27 cellular contexts compared by ENCODE assay signal in genomic region chr5:28855631-28856030, GRCh38.
"Had no signal": no experiment of that assay in that cellular context is flagged by ENCODE, and none has a peak within 500 bp of the region (broad histone marks: within the 10 kb centered on the region; RNA-seq: fewer than 3 reads in every experiment).

No MANE protein-coding gene starts in this region.

- H3K9me3 ChIP-seq: body of pancreas, gastrocnemius medialis, ovary, right lobe of liver, testis, transverse colon had no signal

- H3K4me1 Mint-ChIP-seq: activated CD8-positive, alpha-beta memory T cell treated with anti-CD3 and anti-CD28 coated beads, Interleukin-2, amount 10 ng/mL, durations not matched to agents 7 days and 5 days; activated naive CD4-positive, alpha-beta T cell treated with anti-CD3 and anti-CD28 coated beads, Interleukin-2, amount 50 U/mL, for 24 hours; activated naive CD8-positive, alpha-beta T cell treated with anti-CD3 and anti-CD28 coated beads, Interleukin-2, amount 50 U/mL, for 24 hours; naive B cell; nephron progenitor cell; T-helper 17 cell; WTC11 had no signal

- H3K36me3 ChIP-seq: gastrocnemius medialis, left ventricle myocardium inferior, ovary, right lobe of liver, transverse colon had no signal

- H3K4me1 ChIP-seq: body of pancreas, gastrocnemius medialis, left ventricle myocardium inferior, right lobe of liver, testis, transverse colon had no signal

- H3K27ac Mint-ChIP-seq: activated CD8-positive, alpha-beta memory T cell treated with anti-CD3 and anti-CD28 coated beads, Interleukin-2, amount 10 ng/mL, durations not matched to agents 7 days and 5 days; activated CD8-positive, alpha-beta T cell treated with anti-CD3 and anti-CD28 coated beads, Interleukin-2, amount 10 ng/mL, durations not matched to agents 7 days and 5 days; activated naive CD4-positive, alpha-beta T cell treated with anti-CD3 and anti-CD28 coated beads, Interleukin-2, amount 50 U/mL, for 24 hours; activated naive CD8-positive, alpha-beta T cell treated with anti-CD3 and anti-CD28 coated beads, Interleukin-2, amount 50 U/mL, for 24 hours; activated T-helper 2 cell treated with anti-CD3 and anti-CD28 coated beads, Interferon-gamma antibody, Interleukin-2, Interleukin-4, amounts not matched to agents 10 μg/mL and 5 μg/mL and 100 μg/mL, durations not matched to agents 14 hours and 24 hours and 36 hours; nephron progenitor cell; progenitor cell of endocrine pancreas; T-helper 17 cell; WTC11 had no signal

- H3K4me3 ChIP-seq: body of pancreas, gastrocnemius medialis, left ventricle myocardium inferior, lung, ovary, right lobe of liver, testis, transverse colon had no signal

- H3K4me3 Mint-ChIP-seq: activated CD8-positive, alpha-beta memory T cell treated with anti-CD3 and anti-CD28 coated beads, Interleukin-2, amount 10 ng/mL, durations not matched to agents 7 days and 5 days; activated CD8-positive, alpha-beta T cell treated with anti-CD3 and anti-CD28 coated beads, Interleukin-2, amount 10 ng/mL, durations not matched to agents 7 days and 5 days; activated naive CD4-positive, alpha-beta T cell treated with anti-CD3 and anti-CD28 coated beads, Interleukin-2, amount 50 U/mL, for 24 hours; activated naive CD8-positive, alpha-beta T cell treated with anti-CD3 and anti-CD28 coated beads, Interleukin-2, amount 50 U/mL, for 24 hours; naive B cell; nephron progenitor cell; T-helper 17 cell; WTC11 had no signal

- H3K36me3 Mint-ChIP-seq: activated CD8-positive, alpha-beta memory T cell treated with anti-CD3 and anti-CD28 coated beads, Interleukin-2, amount 10 ng/mL, durations not matched to agents 7 days and 5 days; activated naive CD4-positive, alpha-beta T cell treated with anti-CD3 and anti-CD28 coated beads, Interleukin-2, amount 50 U/mL, for 24 hours; naive B cell had no signal

- ATAC-seq: activated CD8-positive, alpha-beta memory T cell treated with anti-CD3 and anti-CD28 coated beads, Interleukin-2, amount 10 ng/mL, durations not matched to agents 7 days and 5 days; activated CD8-positive, alpha-beta T cell treated with anti-CD3 and anti-CD28 coated beads, Interleukin-2, amount 10 ng/mL, durations not matched to agents 7 days and 5 days; activated naive CD8-positive, alpha-beta T cell treated with anti-CD3 and anti-CD28 coated beads, Interleukin-2, amount 50 U/mL, for 24 hours; body of pancreas; gastrocnemius medialis; right lobe of liver; stimulated activated naive CD8-positive, alpha-beta T cell treated with anti-CD3 and anti-CD28 coated beads, Interleukin-15, Interleukin-2, amounts not matched to agents 100 U/mL and 50 U/mL, for 24 hours; T-helper 17 cell; WTC11 had no signal

- H3K27ac ChIP-seq: body of pancreas, gastrocnemius medialis, left ventricle myocardium inferior, ovary, right lobe of liver, testis, transverse colon had no signal

- H3K27me3 Mint-ChIP-seq: activated CD8-positive, alpha-beta memory T cell treated with anti-CD3 and anti-CD28 coated beads, Interleukin-2, amount 10 ng/mL, durations not matched to agents 7 days and 5 days; activated naive CD4-positive, alpha-beta T cell treated with anti-CD3 and anti-CD28 coated beads, Interleukin-2, amount 50 U/mL, for 24 hours; activated naive CD8-positive, alpha-beta T cell treated with anti-CD3 and anti-CD28 coated beads, Interleukin-2, amount 50 U/mL, for 24 hours; naive B cell; progenitor cell of endocrine pancreas; T-helper 17 cell had no signal

- DNase-seq: activated CD4-positive, alpha-beta T cell treated with anti-CD3 and anti-CD28 coated beads for 1 hour; activated CD8-positive, alpha-beta memory T cell treated with anti-CD3 and anti-CD28 coated beads, Interleukin-2, amount 10 ng/mL, durations not matched to agents 7 days and 5 days; activated CD8-positive, alpha-beta T cell treated with anti-CD3 and anti-CD28 coated beads, Interleukin-2, amount 10 ng/mL, durations not matched to agents 7 days and 5 days; activated naive CD8-positive, alpha-beta T cell treated with anti-CD3 and anti-CD28 coated beads, Interleukin-2, amount 50 U/mL, for 24 hours; activated T-cell treated with anti-CD3 and anti-CD28 coated beads, Interleukin-2, amount 50 U/mL, for 48 hours; body of pancreas; dermis blood vessel endothelial cell; effector CD4-positive, alpha-beta T cell; gastrocnemius medialis; glutamatergic neuron; islet precursor cell; left ventricle myocardium inferior; naive B cell; nephron progenitor cell; ovary; right lobe of liver; stimulated activated CD4-positive, alpha-beta T cell treated with anti-CD3 and anti-CD28 coated beads, Interleukin-12 subunit alpha, Interleukin-12 subunit beta, amount 100 ng/mL, for 4 hours; stimulated activated CD4-positive, alpha-beta T cell treated with anti-CD3 and anti-CD28 coated beads, Interleukin-4, amount 100 ng/mL, for 1 hour; stimulated activated naive CD8-positive, alpha-beta T cell treated with anti-CD3 and anti-CD28 coated beads, Interleukin-15, Interleukin-2, amounts not matched to agents 100 U/mL and 50 U/mL, for 24 hours; T-helper 17 cell; testis; transverse colon had no signal

- H3K27me3 ChIP-seq: body of pancreas, gastrocnemius medialis, ovary, right lobe of liver, testis, transverse colon had no signal

- H3K9me3 Mint-ChIP-seq: nephron progenitor cell had no signal
